ENCODE assay signal across 1 cellular context in genomic region chr7:4641667-4642467, GRCh38.
A peak's percentile ranks its signal among the peaks of the same experiment; 100 is the strongest.
TF ChIP-seq lines count a peak whose summit lies in the region.

No MANE protein-coding gene starts in this region.

TF ChIP-seq in HepG2, 621 proteins besides CTCF, POLR2A, EP300 and RAD21 (continued from another document and continues in another):
- peak; percentile 98 for TF ChIP-seq ZNF687 (CRISPR knock-in tag; IDR thresholded peaks at IDR 0.05)
- peak; percentile 94 for TF ChIP-seq ZNF235 (CRISPR knock-in tag; IDR thresholded peaks at IDR 0.05; ENCODE audit: borderline replicate concordance)
- TF ChIP-seq SP1 (IDR thresholded peaks at IDR 0.05) = no peak
- TF ChIP-seq SP1 (CRISPR knock-in tag; IDR thresholded peaks at IDR 0.05) = no peak; the same call in none of the 2 replicates
- peak; percentile 81; the same call in 1 of the 2 replicates for TF ChIP-seq IRF9 (CRISPR knock-in tag; IDR thresholded peaks at IDR 0.05; ENCODE audit: borderline replicate concordance)
- TF ChIP-seq ZNF557 (CRISPR knock-in tag; IDR thresholded peaks at IDR 0.05) = peak; percentile 36; the same call in 1 of the 2 replicates
- no peak for TF ChIP-seq GPBP1L1 (CRISPR knock-in tag; IDR thresholded peaks at IDR 0.05)
- no peak for TF ChIP-seq ZNF282 (IDR thresholded peaks at IDR 0.05; ENCODE audit: partially characterized antibody)
- peak; percentile 100 for TF ChIP-seq BCL3 (CRISPR knock-in tag; IDR thresholded peaks at IDR 0.05)
- TF ChIP-seq STAT5B (CRISPR knock-in tag; IDR thresholded peaks at IDR 0.05) = no peak
- TF ChIP-seq KLF11 (CRISPR knock-in tag; IDR thresholded peaks at IDR 0.05) = peak; percentile 47; the same call in 1 of the 2 replicates
- no peak for TF ChIP-seq HNRNPH1 (optimal IDR thresholded peaks at IDR 0.05; ENCODE audit: low read depth, low read length)
- no peak for TF ChIP-seq HMG20B (CRISPR knock-in tag; conservative IDR thresholded peaks at IDR 0.05)
- TF ChIP-seq PAX8 (CRISPR knock-in tag; IDR thresholded peaks at IDR 0.05; ENCODE audit: borderline replicate concordance) = no peak; the same call in 1 of the 2 replicates
- TF ChIP-seq MATR3 (CRISPR knock-in tag; IDR thresholded peaks at IDR 0.05) = no peak
- no peak for TF ChIP-seq TCF7L2 (IDR thresholded peaks at IDR 0.05; ENCODE audit: low read depth, low read length)
- TF ChIP-seq ZNF362 (CRISPR knock-in tag; IDR thresholded peaks at IDR 0.05; ENCODE audit: borderline replicate concordance) = peak; percentile 40; the same call in 1 of the 2 replicates
- TF ChIP-seq NFE2 (CRISPR knock-in tag; IDR thresholded peaks at IDR 0.05) = no peak
- TF ChIP-seq GFI1 (CRISPR knock-in tag; IDR thresholded peaks at IDR 0.05; ENCODE audit: borderline replicate concordance) = peak; percentile 78; the same call in 1 of the 2 replicates
- no peak for TF ChIP-seq ZNF572 (CRISPR knock-in tag; IDR thresholded peaks at IDR 0.05)
- TF ChIP-seq PBX3 (CRISPR knock-in tag; IDR thresholded peaks at IDR 0.05; ENCODE audit: borderline replicate concordance) = peak; percentile 64; the same call in 1 of the 2 replicates
- peak; percentile 87; the same call in 1 of the 2 replicates for TF ChIP-seq ISX (CRISPR knock-in tag; conservative IDR thresholded peaks at IDR 0.05)
- TF ChIP-seq E2F2 (CRISPR knock-in tag; IDR thresholded peaks at IDR 0.05; ENCODE audit: borderline replicate concordance) = peak; percentile 52; the same call in 1 of the 2 replicates
- TF ChIP-seq HOXA5 (CRISPR knock-in tag; IDR thresholded peaks at IDR 0.05) = no peak
- peak; percentile 85 for TF ChIP-seq ZFP82 (CRISPR knock-in tag; IDR thresholded peaks at IDR 0.05; ENCODE audit: borderline replicate concordance)
- no peak; the same call in 1 of the 2 replicates for TF ChIP-seq ZMAT5 (CRISPR knock-in tag; IDR thresholded peaks at IDR 0.05; ENCODE audit: borderline replicate concordance, low read depth)
- TF ChIP-seq HOXD1 (CRISPR knock-in tag; IDR thresholded peaks at IDR 0.05) = peak; percentile 74; the same call in 1 of the 2 replicates
- peak; percentile 30; the same call in 1 of the 2 replicates for TF ChIP-seq ZNF775 (CRISPR knock-in tag; IDR thresholded peaks at IDR 0.05; ENCODE audit: borderline replicate concordance)
- no peak for TF ChIP-seq MTA3 (CRISPR knock-in tag; IDR thresholded peaks at IDR 0.05)
- peak; percentile 99; the same call in 1 of the 2 replicates for TF ChIP-seq ZNF790 (CRISPR knock-in tag; IDR thresholded peaks at IDR 0.05; ENCODE audit: borderline replicate concordance)
- peak; percentile 100 for TF ChIP-seq RNF2 (conservative IDR thresholded peaks at IDR 0.05; ENCODE audit: low read depth)
- no peak for TF ChIP-seq ZNF256 (CRISPR knock-in tag; conservative IDR thresholded peaks at IDR 0.05)
- TF ChIP-seq ZNF460 (CRISPR knock-in tag; IDR thresholded peaks at IDR 0.05; ENCODE audit: borderline replicate concordance) = no peak; the same call in 1 of the 2 replicates
- TF ChIP-seq FIP1L1 (IDR thresholded peaks at IDR 0.05; ENCODE audit: borderline replicate concordance, insufficient read depth, low read depth, low read length) = no peak
- TF ChIP-seq ZNF225 (CRISPR knock-in tag; IDR thresholded peaks at IDR 0.05) = no peak
- TF ChIP-seq YEATS2 (CRISPR knock-in tag; IDR thresholded peaks at IDR 0.05; ENCODE audit: borderline replicate concordance) = no peak
- TF ChIP-seq ZNF850 (CRISPR knock-in tag; conservative IDR thresholded peaks at IDR 0.05) = no peak
- no peak for TF ChIP-seq GTF2F1 (IDR thresholded peaks at IDR 0.05; ENCODE audit: low read length)
- TF ChIP-seq ZNF703 (CRISPR knock-in tag; IDR thresholded peaks at IDR 0.05; ENCODE audit: borderline replicate concordance) = peak; percentile 67; the same call in 1 of the 2 replicates
- no peak for TF ChIP-seq ZNF550 (CRISPR knock-in tag; IDR thresholded peaks at IDR 0.05; ENCODE audit: borderline replicate concordance)
- peak; percentile 72 for TF ChIP-seq POLR2G (IDR thresholded peaks at IDR 0.05; ENCODE audit: low read depth, low read length)
- TF ChIP-seq ATAD3A (CRISPR knock-in tag; IDR thresholded peaks at IDR 0.05) = no peak
- TF ChIP-seq THYN1 (CRISPR knock-in tag; IDR thresholded peaks at IDR 0.05; ENCODE audit: borderline replicate concordance, low read depth) = no peak
- no peak; the same call in 1 of the 2 replicates for TF ChIP-seq CREB1 (IDR thresholded peaks at IDR 0.05)
- no peak for TF ChIP-seq CREB1 (CRISPR knock-in tag; IDR thresholded peaks at IDR 0.05)
- TF ChIP-seq ZFX (CRISPR knock-in tag; IDR thresholded peaks at IDR 0.05; ENCODE audit: low read depth) = peak; percentile 68
- TF ChIP-seq RNF219 (CRISPR knock-in tag; IDR thresholded peaks at IDR 0.05) = no peak; the same call in 1 of the 2 replicates
- no peak; the same call in 1 of the 2 replicates for TF ChIP-seq ZNF704 (CRISPR knock-in tag; IDR thresholded peaks at IDR 0.05; ENCODE audit: borderline replicate concordance)
- no peak for TF ChIP-seq ZKSCAN5 (CRISPR knock-in tag; IDR thresholded peaks at IDR 0.05)
- TF ChIP-seq GATAD1 (CRISPR knock-in tag; IDR thresholded peaks at IDR 0.05) = peak; percentile 67
- TF ChIP-seq ZNF207 (IDR thresholded peaks at IDR 0.05; ENCODE audit: borderline replicate concordance) = no peak
- 0 out of 2 replicates have a peak, but pooled peaks have one; percentile 83 for TF ChIP-seq IRF1 (CRISPR knock-in tag; IDR thresholded peaks at IDR 0.05; ENCODE audit: low read depth)
- no peak for TF ChIP-seq HDAC6 (IDR thresholded peaks at IDR 0.05; ENCODE audit: low read depth, low read length)
- TF ChIP-seq MAFK (conservative IDR thresholded peaks at IDR 0.05 in 1 of 2, IDR thresholded peaks at IDR 0.05 in 1 of 2; ENCODE audit: low read length in 2 of 2) = no peak
